8 cellular contexts compared by ENCODE assay signal in the genomic region with DNA sequence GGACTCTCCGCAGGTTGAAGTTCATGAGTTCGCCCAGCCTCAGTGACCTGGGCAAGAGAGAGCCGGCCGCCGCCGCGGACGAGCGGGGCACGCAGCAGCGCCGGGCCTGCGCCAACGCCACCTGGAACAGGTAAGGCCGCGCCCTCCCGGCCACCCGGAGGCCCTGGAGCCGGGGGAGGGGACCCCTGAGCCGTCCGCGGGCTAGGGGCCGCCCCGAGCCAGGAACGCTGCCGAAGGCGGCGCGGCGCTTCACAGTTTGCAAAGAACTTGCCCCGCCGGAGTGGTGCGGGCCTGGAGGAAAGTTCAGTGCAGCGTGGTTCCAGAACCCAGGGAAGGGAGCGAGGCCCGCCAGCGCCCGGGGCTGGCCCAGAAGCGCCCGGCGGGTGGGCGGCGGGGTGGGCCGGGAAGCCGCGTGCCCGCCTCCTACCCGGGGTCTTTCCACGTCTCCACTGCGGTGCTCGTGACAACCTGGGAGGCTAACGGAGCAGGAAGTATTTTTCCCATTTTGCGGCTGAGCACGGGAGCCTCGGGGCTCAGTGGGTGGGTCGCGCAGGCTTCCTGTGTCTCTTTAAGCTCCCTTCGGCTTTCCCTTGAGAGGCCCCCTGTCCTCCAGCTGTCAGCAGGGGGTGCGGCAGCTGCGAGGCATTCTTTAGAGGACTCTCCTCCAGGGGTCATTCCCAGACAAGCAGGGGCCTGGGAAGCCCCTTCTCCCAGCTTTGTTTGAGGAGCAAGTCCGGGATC. TPM values are rescaled to one million over a fixed set of nuclear protein-coding genes. Genes with fewer than 3 reads are reported as not detected.
A peak's percentile ranks its signal among the peaks of the same experiment; 100 is the strongest.
DNase-seq lines count a peak whose midpoint lies in the region; ATAC-seq and TF ChIP-seq lines count a peak whose summit lies in the region.

No MANE protein-coding gene starts in this region.

- no TSS peak for BruUV-seq in A673 (replicated peaks; lab: Mats Ljungman, UMichigan)

- TF ChIP-seq CTCF in A673 (conservative IDR thresholded peaks at IDR 0.05; ENCODE audit: low read depth, low read length) = no peak
- no peak for TF ChIP-seq CTCF in HL-60 (IDR thresholded peaks at IDR 0.05; ENCODE audit: insufficient read depth, low read length)

- H3K4me1 Mint-ChIP-seq in activated T-cell treated with anti-CD3 and anti-CD28 coated beads, Interleukin-2, amount 50 U/mL, for 72 hours (ENCODE audit: low read depth) = peaks cover 24% of the 10 kb centered on the region

- intact Hi-C loops in A673 (cut with micrococcal nuclease; ENCODE audit: unreplicated experiment) (no loop called here), right cardiac atrium (cut with DNase I) (no loop called here)

- H3K27me3 Mint-ChIP-seq in activated T-cell treated with anti-CD3 and anti-CD28 coated beads, Interleukin-2, amount 50 U/mL, for 72 hours (ENCODE audit: low read depth) = no peaks in the 10 kb centered on the region

- peaks cover 4% of the 10 kb centered on the region for H3K4me1 ChIP-seq in A673 (ENCODE audit: insufficient read depth, low read length, poor library complexity, severe bottlenecking)
- H3K4me1 ChIP-seq in right cardiac atrium (ENCODE audit: control insufficient read depth, insufficient read depth, low read length) = no peaks in the 10 kb centered on the region

- H3K27me3 ChIP-seq in A673 (replicated peaks; ENCODE audit: insufficient read depth, low read depth, low read length, poor library complexity) (no peaks in the 10 kb centered on the region), HL-60 (ENCODE audit: insufficient read depth, poor library complexity, severe bottlenecking) (no peaks in the 10 kb centered on the region), right cardiac atrium (ENCODE audit: control insufficient read depth, insufficient read depth) (no peaks in the 10 kb centered on the region)

- H3K27ac Mint-ChIP-seq in activated T-cell treated with anti-CD3 and anti-CD28 coated beads, Interleukin-2, amount 50 U/mL, for 72 hours = no peak overlapping the region

- H3K4me3 ChIP-seq in A673 (ENCODE audit: low read depth, low read length, poor library complexity, severe bottlenecking) (peak overlapping the region; percentile 87), HL-60 (replicated peaks; ENCODE audit: insufficient read depth, low read length) (peak overlapping the region; percentile 60), right cardiac atrium (ENCODE audit: low read length) (peak overlapping the region; percentile 78), skeletal muscle cell (ENCODE audit: low read depth, low read length) (peak overlapping the region; percentile 64)

- WGBS in right cardiac atrium = 3% methylated on average over 61 of the region's 61 CpGs

- no peaks in the 10 kb centered on the region for H3K9me3 Mint-ChIP-seq in activated T-cell treated with anti-CD3 and anti-CD28 coated beads, Interleukin-2, amount 50 U/mL, for 72 hours

- CTCF ChIA-PET in A673 (lab: Charles Lee) = interaction anchor here (0.6 kb wide), 1 partner anchor 18 kb away, joined by 3 read pairs; no protein-coding TSS in a partner anchor

- H3K9me3 ChIP-seq in A673 (ENCODE audit: low read depth, low read length, poor library complexity, severe bottlenecking) (no peaks in the 10 kb centered on the region), right cardiac atrium (ENCODE audit: control insufficient read depth, low read length) (no peaks in the 10 kb centered on the region)

- DNase-seq in A673 (ENCODE audit: low spot score) = peak; percentile 67
- DNase-seq in HL-60 (ENCODE audit: low read depth in 1 of 2, low spot score in 1 of 2) = peak; percentile 11 to 25
- DNase-seq in activated T-cell treated with anti-CD3 and anti-CD28 coated beads, Interleukin-2, amount 50 U/mL, for 72 hours = peak; percentile 21 to 31
- DNase-seq in right cardiac atrium = peak in 2 of 3 donors; percentile 67 to 74
- no peak for DNase-seq in skeletal muscle cell (ENCODE audit: low read depth)
- DNase-seq in hypothalamus (lab: John Stamatoyannopoulos, UW) = no peak
- no peak for DNase-seq in superior temporal gyrus (ENCODE audit: extremely low spot score)

- ATAC-seq in GM19023 (IDR thresholded peaks at IDR 0.05; ENCODE audit: unreplicated experiment) = peak; percentile 21
- ATAC-seq in activated T-cell treated with anti-CD3 and anti-CD28 coated beads, Interleukin-2, amount 50 U/mL, for 72 hours (replicated peaks in 1 of 2) = peak; percentile 9 to 17
- ATAC-seq in right cardiac atrium = no peak

- no peaks in the 10 kb centered on the region for H3K36me3 Mint-ChIP-seq in activated T-cell treated with anti-CD3 and anti-CD28 coated beads, Interleukin-2, amount 50 U/mL, for 72 hours (ENCODE audit: insufficient read depth in 2 of 2)

- H3K36me3 ChIP-seq in A673 (ENCODE audit: insufficient read depth, low read length, poor library complexity, severe bottlenecking) = no peaks in the 10 kb centered on the region

- H3K27ac ChIP-seq in A673 (ENCODE audit: low read depth, low read length, poor library complexity, severe bottlenecking) (peak overlapping the region; percentile 64), HL-60 (replicated peaks) (no peak overlapping the region), right cardiac atrium (ENCODE audit: low read length) (no peak overlapping the region)

- POLR2A ChIA-PET in A673 (lab: Charles Lee; ENCODE audit: low non-redundant PET) = interaction anchor here (0.5 kb wide), 1 partner anchor 1299 kb away, joined by 3 read pairs; no protein-coding TSS in a partner anchor

- H3K4me3 Mint-ChIP-seq in activated T-cell treated with anti-CD3 and anti-CD28 coated beads, Interleukin-2, amount 50 U/mL, for 72 hours = peak overlapping the region; percentile 75

RNA-seq across cellular contexts. Expression of gene PRR5, which starts 0.6 kb away (rescaled TPM):
- 15.6 and 17.9 TPM in 2 replicates for total RNA-seq in A673 (2021)
- total RNA-seq in activated T-cell treated with anti-CD3 and anti-CD28 coated beads, Interleukin-2, amount 50 U/mL, for 72 hours = 10 to 100 TPM; 11.7 to 12.0 TPM
- total RNA-seq in right cardiac atrium = 10 to 100 TPM in 1 of 4 donors, 1 to 10 TPM in 3; 6.9 to 10.9 (median 9.5) TPM
- polyA plus RNA-seq in right cardiac atrium = 6.1 TPM

RNA-seq across cellular contexts. Expression of gene ARHGAP8, which starts 49.7 kb away (rescaled TPM):
- total RNA-seq in A673 (2021) (0.31 TPM in 1 of 2 replicates, not detected in the other), right cardiac atrium (1 to 10 TPM in 1 of 4 donors, under 1 TPM in 3; 0.26 to 1.9 (median 0.74) TPM)
- 1 to 10 TPM; 2.8 to 4.4 TPM for total RNA-seq in activated T-cell treated with anti-CD3 and anti-CD28 coated beads, Interleukin-2, amount 50 U/mL, for 72 hours
- 0.02 TPM for polyA plus RNA-seq in right cardiac atrium

Comparison
In these comparisons a context has a peak if more than half of its experiments do, and no peak if none do; other contexts are left out.
1. DNase-seq: peak in A673 (single experiment), HL-60 (2 of 2), activated T-cell treated with anti-CD3 and anti-CD28 coated beads, Interleukin-2, amount 50 U/mL, for 72 hours (2 of 2) and right cardiac atrium (2 of 3); none in skeletal muscle cell (single experiment), hypothalamus (0 of 51) and superior temporal gyrus (single experiment).
2. ATAC-seq: peak in GM19023 (single experiment) and activated T-cell treated with anti-CD3 and anti-CD28 coated beads, Interleukin-2, amount 50 U/mL, for 72 hours (2 of 2); none in right cardiac atrium (0 of 2).
3. Peak in every context shown above with its lines, with median percentiles within 50 percentile points of each other: H3K4me3 ChIP-seq.